27 cellular contexts compared by ENCODE assay signal in the genomic region with DNA sequence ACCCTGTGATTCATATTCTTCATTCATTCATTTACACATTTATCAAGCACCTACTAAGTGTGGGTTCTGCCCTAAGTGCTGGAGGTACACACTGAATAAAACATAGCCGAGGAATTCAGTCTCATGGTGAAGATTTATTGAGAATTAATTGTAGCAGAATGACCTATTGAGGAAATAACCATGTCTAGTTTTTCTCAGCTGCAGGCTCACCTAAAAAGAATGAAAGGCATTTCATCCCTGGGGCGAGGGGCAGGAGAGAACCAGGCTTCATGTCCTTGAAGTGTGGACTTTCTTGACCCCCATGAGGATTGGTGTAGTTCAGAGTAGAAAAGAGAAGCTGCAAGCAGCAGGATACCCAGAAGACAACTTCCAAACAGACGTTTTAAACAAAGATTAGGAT.
DNase-seq lines count a peak whose midpoint lies in the region; ATAC-seq, FAIRE-seq and TF ChIP-seq lines count a peak whose summit lies in the region.
"Had no signal": no experiment of that assay in that cellular context is flagged by ENCODE, and none has a peak within 500 bp of the region (broad histone marks: within the 10 kb centered on the region; RNA-seq: fewer than 3 reads in every experiment).

No MANE protein-coding gene starts in this region.

- FAIRE-seq in H54 (lab: Jason Lieb, UNC) = no peak
- FAIRE-seq: endometrium, H1 had no signal

- H2BK120ac ChIP-seq in IMR-90 (ENCODE audit: low read depth, low read length) = no peak overlapping the region

- no CpG with 5 or more reads among the region's 3 CpGs for WGBS in IMR-90 (ENCODE audit: extremely low coverage in 2 of 2, insufficient read length in 1 of 2), 2 experiments
- WGBS in hepatocyte (ENCODE audit: low lambda C conversion rate, missing lambda C conversion rate) = 51% methylated on average over 3 of the region's 3 CpGs

- CTCF ChIA-PET in IMR-90 (lab: Yijun Ruan, JAX) = no interaction called here

- POLR2A ChIA-PET in IMR-90 (lab: Charles Lee; ENCODE audit: unreplicated experiment) = no interaction called here

- no peak overlapping the region for H2BK20ac ChIP-seq in IMR-90 (ENCODE audit: low read depth, low read length)

- no peak overlapping the region for H3K18ac ChIP-seq in IMR-90 (ENCODE audit: low read depth, low read length)

- no peak overlapping the region for H2AFZ ChIP-seq in IMR-90 (replicated peaks; ENCODE audit: low read length, poor library complexity)
- H2AFZ ChIP-seq in hepatocyte = no peak overlapping the region

- no peaks in the 10 kb centered on the region for H3K9me2 ChIP-seq in hepatocyte (replicated peaks; ENCODE audit: insufficient read depth)

- H4K5ac ChIP-seq in IMR-90 (ENCODE audit: low read depth, low read length) = no peak overlapping the region

- H3K79me1 ChIP-seq in IMR-90 (ENCODE audit: low read depth in 1 of 2, low read length in 2 of 2) = no peaks in the 10 kb centered on the region

- H3K9me3 Mint-ChIP-seq in type B pancreatic cell = peaks cover 5% of the 10 kb centered on the region
- H3K9me3 Mint-ChIP-seq: activated CD4-positive, alpha-beta T cell treated with anti-CD3 and anti-CD28 coated beads, Interleukin-2, amount 10 ng/mL, durations not matched to agents 24 days and 14 days; CD8-positive, alpha-beta T cell; neural crest cell had no signal

- TF ChIP-seq POLR2A in IMR-90 (IDR thresholded peaks at IDR 0.05; ENCODE audit: low read depth, low read length) = no peak
- TF ChIP-seq POLR2A in H54 (IDR thresholded peaks at IDR 0.05; ENCODE audit: low read depth, low read length) = no peak

- H4K91ac ChIP-seq in IMR-90 (ENCODE audit: insufficient read depth, low read depth, low read length) = no peak overlapping the region

- H3K4me3 Mint-ChIP-seq in type B pancreatic cell = peak overlapping the region; percentile 9
- H3K4me3 Mint-ChIP-seq: activated CD4-positive, alpha-beta T cell treated with anti-CD3 and anti-CD28 coated beads, Interleukin-2, amount 10 ng/mL, durations not matched to agents 24 days and 14 days; CD8-positive, alpha-beta T cell; memory B cell; neural crest cell had no signal

- H3K27ac Mint-ChIP-seq in type B pancreatic cell = peak overlapping the region; percentile 86
- H3K27ac Mint-ChIP-seq: activated CD4-positive, alpha-beta T cell treated with anti-CD3 and anti-CD28 coated beads, Interleukin-2, amount 10 ng/mL, durations not matched to agents 24 days and 14 days; CD8-positive, alpha-beta T cell; memory B cell had no signal

- in situ Hi-C loops in IMR-90 (cut with MboI; ENCODE audit: low sequenced_read_pairs) = no loop called here

- no peak overlapping the region for H2BK5ac ChIP-seq in IMR-90 (ENCODE audit: low read depth, low read length, poor library complexity, severe bottlenecking)

- TF ChIP-seq CTCF in left ventricle myocardium inferior (IDR thresholded peaks at IDR 0.05; ENCODE audit: borderline replicate concordance) = no peak
- TF ChIP-seq CTCF in IMR-90 (conservative IDR thresholded peaks at IDR 0.05; ENCODE audit: low read depth, low read length) = no peak
- TF ChIP-seq CTCF in hepatocyte (IDR thresholded peaks at IDR 0.05; ENCODE audit: poor library complexity) = no peak
- no peak for TF ChIP-seq CTCF in type B pancreatic cell (conservative IDR thresholded peaks at IDR 0.05)

- peak overlapping the region; percentile 84 for H3K27ac ChIP-seq in left ventricle myocardium inferior (replicated peaks)
- H3K27ac ChIP-seq in IMR-90 (ENCODE audit: insufficient read depth, low read length) = no peak overlapping the region
- H3K27ac ChIP-seq in hepatocyte = peak overlapping the region; percentile 91
- H3K27ac ChIP-seq in caudate nucleus (ENCODE audit: low read depth, low read length) = no peak overlapping the region
- H3K27ac ChIP-seq: colonic mucosa, RWPE1, spleen, vagina had no signal

- H3K36me3 ChIP-seq in left ventricle myocardium inferior (no peaks in the 10 kb centered on the region), IMR-90 (ENCODE audit: control insufficient read depth, insufficient read depth, low read length) (no peaks in the 10 kb centered on the region), hepatocyte (replicated peaks; ENCODE audit: insufficient read depth, low read depth) (no peaks in the 10 kb centered on the region)
- H3K36me3 ChIP-seq: colonic mucosa, spleen, vagina had no signal

- H3K79me2 ChIP-seq in hepatocyte = no peaks in the 10 kb centered on the region

- no peak overlapping the region for H4K8ac ChIP-seq in IMR-90 (ENCODE audit: low read depth in 2 of 2, low read length in 2 of 2)

- TF ChIP-seq RAD21 in IMR-90 (IDR thresholded peaks at IDR 0.05; ENCODE audit: low read length) = no peak

- H3K4me3 ChIP-seq in left ventricle myocardium inferior (no peak overlapping the region), IMR-90 (ENCODE audit: insufficient read depth, low read depth, low read length) (no peak overlapping the region), hepatocyte (no peak overlapping the region)
- H3K4me3 ChIP-seq: colonic mucosa, spleen, vagina had no signal

- H3K9ac ChIP-seq in IMR-90 (ENCODE audit: low read depth, low read length) = no peak overlapping the region

- H3K4ac ChIP-seq in IMR-90 (ENCODE audit: low read depth, low read length) = no peak overlapping the region

- peaks cover 53% of the 10 kb centered on the region for H3K4me1 ChIP-seq in left ventricle myocardium inferior
- H3K4me1 ChIP-seq in IMR-90 (ENCODE audit: control insufficient read depth, insufficient read depth, low read length) = no peaks in the 10 kb centered on the region
- H3K4me1 ChIP-seq in hepatocyte (ENCODE audit: insufficient read depth) = peaks cover 13% of the 10 kb centered on the region
- H3K4me1 ChIP-seq: colonic mucosa had no signal

- H2BK15ac ChIP-seq in IMR-90 (ENCODE audit: low read depth, low read length) = no peak overlapping the region

- no peaks in the 10 kb centered on the region; the same call in 1 of the 2 replicates for H3K9me1 ChIP-seq in IMR-90 (ENCODE audit: insufficient read depth, low read length)

- H3K27me3 ChIP-seq in left ventricle myocardium inferior (ENCODE audit: low read depth) (no peaks in the 10 kb centered on the region), IMR-90 (ENCODE audit: control insufficient read depth, insufficient read depth, low read length) (peaks cover 9% of the 10 kb centered on the region), hepatocyte (no peaks in the 10 kb centered on the region)
- H3K27me3 ChIP-seq: colonic mucosa, vagina had no signal

- H3K4me2 ChIP-seq in IMR-90 (ENCODE audit: low read depth, low read length) = no peak overlapping the region
- H3K4me2 ChIP-seq in hepatocyte = peak overlapping the region; percentile 52

- H3K9me3 ChIP-seq in left ventricle myocardium inferior (replicated peaks) (peaks cover 4% of the 10 kb centered on the region), IMR-90 (ENCODE audit: control insufficient read depth, insufficient read depth, low read length) (no peaks in the 10 kb centered on the region; the same call in 1 of the 2 replicates), hepatocyte (ENCODE audit: low read depth) (no peaks in the 10 kb centered on the region)
- H3K9me3 ChIP-seq: colonic mucosa, vagina had no signal

- BruUV-seq in IMR-90 (replicated peaks; lab: Mats Ljungman, UMichigan) = no TSS peak

- ATAC-seq in Right ventricle myocardium inferior (no peak), IMR-90 (ENCODE audit: low read depth) (no peak), GM19324 (IDR thresholded peaks at IDR 0.05; ENCODE audit: low FRiP score, unreplicated experiment) (no peak)

- H3K27me3 Mint-ChIP-seq in type B pancreatic cell = no peaks in the 10 kb centered on the region

- intact Hi-C loops in left ventricle myocardium inferior (cut with micrococcal nuclease) (no loop called here), Right ventricle myocardium inferior (cut with DNase I) (loop anchor here (2.0 to 5.0 kb wide), 2 partner anchors 56 to 83 kb away; partner anchors contain the start of gene CTNNA1), IMR-90 (cut with micrococcal nuclease) (no loop called here)

- dilution Hi-C loops in IMR-90 (cut with HindIII; ENCODE audit: low sequenced_read_pairs, unreplicated experiment) = no loop called here

- H4K20me1 ChIP-seq in IMR-90 (ENCODE audit: insufficient read depth, low read length) (no peaks in the 10 kb centered on the region), hepatocyte (ENCODE audit: insufficient read depth, poor library complexity, severe bottlenecking) (no peaks in the 10 kb centered on the region)

- no peak overlapping the region for H2AK9ac ChIP-seq in IMR-90 (replicated peaks; ENCODE audit: low read depth, low read length, poor library complexity)

- H3K56ac ChIP-seq in IMR-90 (ENCODE audit: extremely low read depth, insufficient read depth, low read length) = no peak overlapping the region

- no peak overlapping the region for H2AK5ac ChIP-seq in IMR-90 (ENCODE audit: low read depth, low read length)

- H3K14ac ChIP-seq in IMR-90 (replicated peaks; ENCODE audit: low read depth, low read length) = 0 out of 2 replicates have a peak overlapping the region, but pooled peaks have one; percentile 21

- no peak overlapping the region for H3K23ac ChIP-seq in IMR-90 (ENCODE audit: low read depth, low read length)

- peaks cover 28% of the 10 kb centered on the region for H3K4me1 Mint-ChIP-seq in type B pancreatic cell (ENCODE audit: unreplicated experiment)

- H3K36me3 Mint-ChIP-seq in type B pancreatic cell = no peaks in the 10 kb centered on the region
- H3K36me3 Mint-ChIP-seq: CD8-positive, alpha-beta T cell had no signal

- DNase-seq in left ventricle myocardium inferior (no peak), Right ventricle myocardium inferior (ENCODE audit: missing footprints) (no peak), IMR-90 (no peak), hepatocyte (ENCODE audit: low spot score) (no peak), type B pancreatic cell (ENCODE audit: extremely low spot score, unreplicated experiment) (no peak), caudate nucleus (lab: John Stamatoyannopoulos, UW) (no peak), H54 (ENCODE audit: insufficient read length, low spot score) (no peak)
- DNase-seq: activated CD8-positive, alpha-beta memory T cell treated with anti-CD3 and anti-CD28 coated beads, Interleukin-2, amount 50 U/mL, for 4 hours; aorta; colonic mucosa; DMS79 treated with DMSO at 0.1 percent for 48 hours; hippocampal formation; islet precursor cell; NCI-H1105 treated with DMSO at 0.1 percent for 48 hours; NCI-H2107; NCI-H524; spleen; substantia nigra had no signal

TF ChIP-seq in IMR-90, 13 proteins besides CTCF, POLR2A, EP300 and RAD21 (continues in another document):
- TF ChIP-seq MXI1 (IDR thresholded peaks at IDR 0.05; ENCODE audit: borderline replicate concordance, low read depth, low read length) = no peak
- TF ChIP-seq NFE2L2 (IDR thresholded peaks at IDR 0.05; ENCODE audit: low read depth, low read length) = no peak
- no peak for TF ChIP-seq SMC3 (IDR thresholded peaks at IDR 0.05; ENCODE audit: low read depth, low read length)

Comparison
In these comparisons a context has a peak if more than half of its experiments do, and no peak if none do; other contexts are left out.
1. H3K27ac ChIP-seq: peak in left ventricle myocardium inferior (single experiment) and hepatocyte (single experiment); none in IMR-90 (single experiment) and caudate nucleus (single experiment).